Comparison of ENCODE assay signal across 1 cellular context in the genomic region with DNA sequence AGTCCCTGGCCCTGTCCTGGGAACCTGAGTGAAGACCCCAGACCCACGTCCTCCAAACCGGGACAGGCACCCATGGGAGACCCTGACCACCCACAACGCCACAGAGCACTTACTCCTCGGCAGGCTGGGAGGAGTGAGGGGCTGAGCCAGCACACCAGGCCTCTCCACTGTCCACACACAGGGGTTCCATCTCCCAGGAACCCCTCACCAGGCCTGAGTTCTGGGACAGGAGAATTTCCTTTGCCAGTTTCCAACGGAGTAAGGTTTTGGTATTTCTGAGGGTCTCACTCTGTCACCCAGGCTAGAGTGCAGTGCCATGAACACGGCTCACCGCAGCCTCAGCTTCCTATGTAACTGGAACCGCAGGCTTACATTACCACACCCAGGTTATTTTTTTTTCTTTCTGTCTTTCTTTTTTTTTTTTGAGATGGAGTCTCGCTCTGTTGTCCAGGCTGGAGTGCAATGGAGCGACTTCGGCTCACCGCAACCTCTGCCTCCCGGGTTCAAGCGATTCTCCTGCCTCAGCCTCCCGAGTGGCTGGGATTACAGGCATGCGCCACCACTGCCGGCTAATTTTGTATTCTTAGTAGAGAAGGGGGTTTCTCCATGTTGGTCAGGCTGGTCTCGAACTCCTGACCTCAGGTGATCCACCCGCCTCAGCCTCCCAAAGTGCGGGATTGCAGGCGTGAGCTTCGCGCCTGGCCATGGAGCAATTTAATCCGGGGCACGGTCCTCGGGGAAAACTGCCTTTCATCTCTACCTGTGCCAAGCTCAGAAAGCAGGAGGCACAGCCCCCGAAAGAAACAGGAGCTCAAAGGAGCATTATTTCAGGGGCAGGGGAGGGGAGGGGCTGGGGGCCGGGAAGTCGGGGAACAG.
TF ChIP-seq lines count a peak whose summit lies in the region.

No MANE protein-coding gene starts in this region.

TF ChIP-seq in HCT116, 20 proteins besides CTCF, POLR2A, EP300 and RAD21:
- TF ChIP-seq SP1 (IDR thresholded peaks at IDR 0.05; ENCODE audit: low read depth) (no peak), EZH2 (IDR thresholded peaks at IDR 0.05) (no peak), SIN3A (IDR thresholded peaks at IDR 0.05; ENCODE audit: low read depth) (no peak), TCF7L2 (IDR thresholded peaks at IDR 0.05; ENCODE audit: borderline replicate concordance, extremely low read depth, insufficient read depth, insufficient read length) (no peak), ZNF274 (IDR thresholded peaks at IDR 0.05; ENCODE audit: low read depth, low read length) (no peak), ZFX (IDR thresholded peaks at IDR 0.05) (no peak), SRF (IDR thresholded peaks at IDR 0.05; ENCODE audit: low read depth) (no peak), EZH2phosphoT487 (IDR thresholded peaks at IDR 0.05; ENCODE audit: borderline replicate concordance) (no peak), EGR1 (IDR thresholded peaks at IDR 0.05; ENCODE audit: low read depth) (no peak), YY1 (IDR thresholded peaks at IDR 0.05; ENCODE audit: extremely low read depth, insufficient replicate concordance, low read depth, low read length) (no peak), FOSL1 (IDR thresholded peaks at IDR 0.05; ENCODE audit: low read depth) (no peak)
- TF ChIP-seq, protein P1, sequence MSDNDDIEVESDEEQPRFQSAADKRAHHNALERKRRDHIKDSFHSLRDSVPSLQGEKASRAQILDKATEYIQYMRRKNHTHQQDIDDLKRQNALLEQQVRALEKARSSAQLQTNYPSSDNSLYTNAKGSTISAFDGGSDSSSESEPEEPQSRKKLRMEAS (IDR thresholded peaks at IDR 0.05) = no peak
- TF ChIP-seq, protein P2, sequence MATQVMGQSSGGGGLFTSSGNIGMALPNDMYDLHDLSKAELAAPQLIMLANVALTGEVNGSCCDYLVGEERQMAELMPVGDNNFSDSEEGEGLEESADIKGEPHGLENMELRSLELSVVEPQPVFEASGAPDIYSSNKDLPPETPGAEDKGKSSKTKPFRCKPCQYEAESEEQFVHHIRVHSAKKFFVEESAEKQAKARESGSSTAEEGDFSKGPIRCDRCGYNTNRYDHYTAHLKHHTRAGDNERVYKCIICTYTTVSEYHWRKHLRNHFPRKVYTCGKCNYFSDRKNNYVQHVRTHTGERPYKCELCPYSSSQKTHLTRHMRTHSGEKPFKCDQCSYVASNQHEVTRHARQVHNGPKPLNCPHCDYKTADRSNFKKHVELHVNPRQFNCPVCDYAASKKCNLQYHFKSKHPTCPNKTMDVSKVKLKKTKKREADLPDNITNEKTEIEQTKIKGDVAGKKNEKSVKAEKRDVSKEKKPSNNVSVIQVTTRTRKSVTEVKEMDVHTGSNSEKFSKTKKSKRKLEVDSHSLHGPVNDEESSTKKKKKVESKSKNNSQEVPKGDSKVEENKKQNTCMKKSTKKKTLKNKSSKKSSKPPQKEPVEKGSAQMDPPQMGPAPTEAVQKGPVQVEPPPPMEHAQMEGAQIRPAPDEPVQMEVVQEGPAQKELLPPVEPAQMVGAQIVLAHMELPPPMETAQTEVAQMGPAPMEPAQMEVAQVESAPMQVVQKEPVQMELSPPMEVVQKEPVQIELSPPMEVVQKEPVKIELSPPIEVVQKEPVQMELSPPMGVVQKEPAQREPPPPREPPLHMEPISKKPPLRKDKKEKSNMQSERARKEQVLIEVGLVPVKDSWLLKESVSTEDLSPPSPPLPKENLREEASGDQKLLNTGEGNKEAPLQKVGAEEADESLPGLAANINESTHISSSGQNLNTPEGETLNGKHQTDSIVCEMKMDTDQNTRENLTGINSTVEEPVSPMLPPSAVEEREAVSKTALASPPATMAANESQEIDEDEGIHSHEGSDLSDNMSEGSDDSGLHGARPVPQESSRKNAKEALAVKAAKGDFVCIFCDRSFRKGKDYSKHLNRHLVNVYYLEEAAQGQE (IDR thresholded peaks at IDR 0.05; ENCODE audit: low read depth) = no peak
- TF ChIP-seq, protein P3, sequence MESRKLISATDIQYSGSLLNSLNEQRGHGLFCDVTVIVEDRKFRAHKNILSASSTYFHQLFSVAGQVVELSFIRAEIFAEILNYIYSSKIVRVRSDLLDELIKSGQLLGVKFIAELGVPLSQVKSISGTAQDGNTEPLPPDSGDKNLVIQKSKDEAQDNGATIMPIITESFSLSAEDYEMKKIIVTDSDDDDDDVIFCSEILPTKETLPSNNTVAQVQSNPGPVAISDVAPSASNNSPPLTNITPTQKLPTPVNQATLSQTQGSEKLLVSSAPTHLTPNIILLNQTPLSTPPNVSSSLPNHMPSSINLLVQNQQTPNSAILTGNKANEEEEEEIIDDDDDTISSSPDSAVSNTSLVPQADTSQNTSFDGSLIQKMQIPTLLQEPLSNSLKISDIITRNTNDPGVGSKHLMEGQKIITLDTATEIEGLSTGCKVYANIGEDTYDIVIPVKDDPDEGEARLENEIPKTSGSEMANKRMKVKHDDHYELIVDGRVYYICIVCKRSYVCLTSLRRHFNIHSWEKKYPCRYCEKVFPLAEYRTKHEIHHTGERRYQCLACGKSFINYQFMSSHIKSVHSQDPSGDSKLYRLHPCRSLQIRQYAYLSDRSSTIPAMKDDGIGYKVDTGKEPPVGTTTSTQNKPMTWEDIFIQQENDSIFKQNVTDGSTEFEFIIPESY (IDR thresholded peaks at IDR 0.05; ENCODE audit: extremely low read depth, insufficient replicate concordance, low read length) = no peak
TF ChIP-seq in HCT116: peak in this region for 0.
